In the genomic region with DNA sequence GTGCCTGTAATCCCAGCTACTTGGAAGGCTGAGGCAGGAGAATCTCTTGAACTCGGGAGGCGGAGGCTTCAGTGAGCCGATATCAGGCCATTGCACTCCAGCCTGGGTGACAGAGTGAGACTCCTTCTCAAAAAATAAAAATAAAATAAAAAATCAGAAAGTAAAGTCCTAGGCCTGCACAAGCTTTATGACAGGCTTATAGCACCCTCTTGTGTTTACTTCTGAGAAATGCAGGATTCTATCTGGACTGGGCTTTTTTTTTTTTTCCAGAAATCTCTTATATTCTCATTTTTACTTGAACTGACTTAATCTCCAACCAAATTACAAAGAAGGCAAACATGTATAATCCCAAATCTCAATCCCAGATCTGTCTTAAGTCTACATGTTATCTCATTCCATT, we compare ENCODE assay signal across 13 cellular contexts. TPM values are rescaled to one million over a fixed set of nuclear protein-coding genes. Genes with fewer than 3 reads are reported as not detected.
A peak's percentile ranks its signal among the peaks of the same experiment; 100 is the strongest.
DNase-seq lines count a peak whose midpoint lies in the region; ATAC-seq and TF ChIP-seq lines count a peak whose summit lies in the region.
"Had no signal": no experiment of that assay in that cellular context is flagged by ENCODE, and none has a peak within 500 bp of the region (broad histone marks: within the 10 kb centered on the region; RNA-seq: fewer than 3 reads in every experiment).

No MANE protein-coding gene starts in this region.

- POLR2A ChIA-PET in A673 (lab: Charles Lee; ENCODE audit: low non-redundant PET) = interaction anchor here (0.5 kb wide), 1 partner anchor 42 kb away, joined by 4 read pairs; no protein-coding TSS in a partner anchor
- POLR2A ChIA-PET in Panc1 (lab: Charles Lee) = no interaction called here

- no peaks in the 10 kb centered on the region for H3K79me2 ChIP-seq in hepatocyte

- H3K36me3 ChIP-seq in A673 (ENCODE audit: insufficient read depth, low read length, poor library complexity, severe bottlenecking) = no peaks in the 10 kb centered on the region
- no peaks in the 10 kb centered on the region for H3K36me3 ChIP-seq in Panc1 (ENCODE audit: control insufficient read depth, insufficient read depth, low read length)
- H3K36me3 ChIP-seq in hepatocyte (replicated peaks; ENCODE audit: insufficient read depth, low read depth) = no peaks in the 10 kb centered on the region

- ATAC-seq in Panc1 (no peak), GM21447 (IDR thresholded peaks at IDR 0.05; ENCODE audit: unreplicated experiment) (no peak), GM21390 (IDR thresholded peaks at IDR 0.05; ENCODE audit: unreplicated experiment) (no peak)
- ATAC-seq: activated T-helper 17 cell treated with anti-CD3 and anti-CD28 coated beads, Interleukin-2, amount 50 U/mL, for 72 hours had no signal

- H3K4me1 ChIP-seq in A673 (ENCODE audit: insufficient read depth, low read length, poor library complexity, severe bottlenecking) (no peaks in the 10 kb centered on the region), Panc1 (ENCODE audit: control insufficient read depth, insufficient read depth, low read length) (no peaks in the 10 kb centered on the region), hepatocyte (ENCODE audit: insufficient read depth) (no peaks in the 10 kb centered on the region)

- peak; percentile 64 for TF ChIP-seq CTCF in A673 (conservative IDR thresholded peaks at IDR 0.05; ENCODE audit: low read depth, low read length)
- peak; percentile 46 for TF ChIP-seq CTCF in GM13977 (IDR thresholded peaks at IDR 0.05; ENCODE audit: extremely low read depth, insufficient read depth, missing control alignments)
- peak; percentile 61 for TF ChIP-seq CTCF in Panc1 (IDR thresholded peaks at IDR 0.05)
- TF ChIP-seq CTCF in hepatocyte (IDR thresholded peaks at IDR 0.05; ENCODE audit: poor library complexity) = peak; percentile 64

- 48% methylated on average over 3 of the region's 3 CpGs for WGBS in hepatocyte (ENCODE audit: low lambda C conversion rate, missing lambda C conversion rate)

- H3K9me2 ChIP-seq in hepatocyte (replicated peaks; ENCODE audit: insufficient read depth) = no peaks in the 10 kb centered on the region

- H3K9me3 ChIP-seq in A673 (ENCODE audit: low read depth, low read length, poor library complexity, severe bottlenecking) (no peaks in the 10 kb centered on the region), Panc1 (ENCODE audit: control insufficient read depth, insufficient read depth, low read depth, low read length) (no peaks in the 10 kb centered on the region), hepatocyte (ENCODE audit: low read depth) (no peaks in the 10 kb centered on the region)

- BruUV-seq in A673 (replicated peaks; lab: Mats Ljungman, UMichigan) (no TSS peak), Panc1 (replicated peaks; lab: Mats Ljungman, UMichigan) (no TSS peak)

- H3K4me2 ChIP-seq in hepatocyte = no peak overlapping the region

- peak overlapping the region; percentile 0 for H3K27ac ChIP-seq in A673 (ENCODE audit: low read depth, low read length, poor library complexity, severe bottlenecking)
- H3K27ac ChIP-seq in Panc1 (ENCODE audit: low read length) = no peak overlapping the region
- no peak overlapping the region for H3K27ac ChIP-seq in hepatocyte

- CTCF ChIA-PET in A673 (lab: Charles Lee) = interaction anchor here (0.5 to 0.7 kb wide), 5 partner anchors 10 to 936 kb away, joined by 3 to 6 read pairs (median 5); no protein-coding TSS in a partner anchor
- CTCF ChIA-PET in Panc1 (lab: Charles Lee) = interaction anchor here (0.7 kb wide), 1 partner anchor 45 kb away, joined by 5 read pairs; no protein-coding TSS in a partner anchor

- intact Hi-C loops in A673 (cut with micrococcal nuclease; ENCODE audit: unreplicated experiment) (loop anchor here (5.0 kb wide), 1 partner anchor 932 kb away; no protein-coding TSS in a partner anchor), Panc1 (cut with micrococcal nuclease; ENCODE audit: unreplicated experiment) (no loop called here)

- H3K27me3 ChIP-seq in A673 (replicated peaks; ENCODE audit: insufficient read depth, low read depth, low read length, poor library complexity) = no peaks in the 10 kb centered on the region
- 0 out of 2 replicates have a peak, but pooled peaks cover 2% of the 10 kb centered on the region for H3K27me3 ChIP-seq in Panc1 (ENCODE audit: control insufficient read depth, insufficient read depth, low read length)
- peaks cover 6% of the 10 kb centered on the region for H3K27me3 ChIP-seq in hepatocyte

- in situ Hi-C loops in GM13977 (cut with MboI; ENCODE audit: low pct_unique_long_range_greater_than_20kb, low sequenced_read_pairs, unreplicated experiment) (no loop called here), Panc1 (cut with HindIII; ENCODE audit: low pct_unique_long_range_greater_than_20kb, low sequenced_read_pairs) (no loop called here)

- no peaks in the 10 kb centered on the region for H4K20me1 ChIP-seq in hepatocyte (ENCODE audit: insufficient read depth, poor library complexity, severe bottlenecking)

- no peak overlapping the region for H2AFZ ChIP-seq in hepatocyte

- DNase-seq in A673 (ENCODE audit: low spot score) (peak; percentile 43), GM13977 (ENCODE audit: low spot score) (no peak), Panc1 (ENCODE audit: low read depth, low spot score) (no peak), hepatocyte (ENCODE audit: low spot score) (peak; percentile 42), OCI-M2 (lab: John Stamatoyannopoulos, UW; ENCODE audit: unreplicated experiment) (no peak)
- DNase-seq in activated CD4-positive, CD25-positive, alpha-beta regulatory T cell treated with anti-CD3 and anti-CD28 coated beads, Interleukin-2, amount 50 U/mL, for 72 hours = no peak
- DNase-seq: GF-D8, NCI-H748 treated with DMSO at 0.1 percent for 48 hours had no signal

- H3K4me3 ChIP-seq in A673 (ENCODE audit: low read depth, low read length, poor library complexity, severe bottlenecking) = no peak overlapping the region
- no peak overlapping the region for H3K4me3 ChIP-seq in Panc1 (ENCODE audit: low read depth in 2 of 2, low read length in 2 of 2)
- H3K4me3 ChIP-seq in hepatocyte = no peak overlapping the region

RNA-seq across cellular contexts. Expression of gene REG3G, which starts 26.1 kb away (rescaled TPM):
- total RNA-seq in A673 (2021) = not detected in 2 replicates
- total RNA-seq in Panc1 (2021; ENCODE audit: unreplicated experiment) = not detected
- not detected for polyA plus RNA-seq in Panc1 (2012; ENCODE audit: insufficient read length)
- 0.30 TPM in 1 of 2 replicates, not detected in the other for total RNA-seq in hepatocyte
- polyA plus RNA-seq in hepatocyte = 1.3 and 2.3 TPM in 2 replicates
- total RNA-seq: activated T-helper 17 cell treated with anti-CD3 and anti-CD28 coated beads, Interleukin-2, amount 50 U/mL, for 72 hours; glomerular endothelial cell; urinary bladder had no signal

Comparison
In these comparisons a context has a peak if more than half of its experiments do, and no peak if none do; other contexts are left out.
1. DNase-seq: peak in A673 (single experiment) and hepatocyte (single experiment); none in GM13977 (single experiment), Panc1 (single experiment), OCI-M2 (single experiment) and activated CD4-positive, CD25-positive, alpha-beta regulatory T cell treated with anti-CD3 and anti-CD28 coated beads, Interleukin-2, amount 50 U/mL, for 72 hours (single experiment).
2. Peak in every context shown above with its lines, with median percentiles within 50 percentile points of each other: CTCF ChIP-seq.